19 cellular contexts compared by ENCODE assay signal in genomic region chr5:51433052-51433710, GRCh38. TPM values are rescaled to one million over a fixed set of nuclear protein-coding genes. Genes with fewer than 3 reads are reported as not detected.
DNase-seq lines count a peak whose midpoint lies in the region; ATAC-seq and TF ChIP-seq lines count a peak whose summit lies in the region.
"Had no signal": no experiment of that assay in that cellular context is flagged by ENCODE, and none has a peak within 500 bp of the region (broad histone marks: within the 10 kb centered on the region; RNA-seq: fewer than 3 reads in every experiment).

No MANE protein-coding gene starts in this region.

- H3K27ac ChIP-seq in A673 (ENCODE audit: low read depth, low read length, poor library complexity, severe bottlenecking): no peak overlapping the region
- peak overlapping the region; percentile 29 for H3K27ac ChIP-seq in foreskin keratinocyte
- no peak overlapping the region for H3K27ac ChIP-seq in left ventricle myocardium inferior (replicated peaks)
- H3K27ac ChIP-seq: HL-60 had no signal

- BruUV-seq in A673 (replicated peaks; lab: Mats Ljungman, UMichigan): no TSS peak

- POLR2A ChIA-PET in A673 (lab: Charles Lee; ENCODE audit: low non-redundant PET): no interaction called here

- intact Hi-C loops in A673 (cut with micrococcal nuclease; ENCODE audit: unreplicated experiment): no loop called here
- intact Hi-C loops in left ventricle myocardium inferior (cut with micrococcal nuclease): no loop called here

- ATAC-seq in foreskin keratinocyte (peak; percentile 92), HG03175 (IDR thresholded peaks at IDR 0.05; ENCODE audit: unreplicated experiment) (no peak)
- ATAC-seq: HepG2, Right ventricle myocardium inferior had no signal

- H3K9me3 ChIP-seq in A673 (ENCODE audit: low read depth, low read length, poor library complexity, severe bottlenecking) (no peaks in the 10 kb centered on the region), left ventricle myocardium inferior (replicated peaks) (peaks cover 2% of the 10 kb centered on the region)

- H3K27me3 ChIP-seq in A673 (replicated peaks; ENCODE audit: insufficient read depth, low read depth, low read length, poor library complexity) (no peaks in the 10 kb centered on the region), foreskin keratinocyte (no peaks in the 10 kb centered on the region), left ventricle myocardium inferior (ENCODE audit: low read depth) (no peaks in the 10 kb centered on the region)

- DNase-seq in A673 (ENCODE audit: low spot score) (peak; percentile 15), HT-29 (ENCODE audit: low spot score) (peak; percentile 93), SK-MEL-5 (ENCODE audit: low read depth, low spot score) (peak; percentile 71), foreskin keratinocyte (peak; percentile 69 to 86), midbrain (lab: John Stamatoyannopoulos, UW) (no peak), left ventricle myocardium inferior (no peak), NCI-H2107 (lab: John Stamatoyannopoulos, UW) (no peak)
- DNase-seq: C1 segment of cervical spinal cord, DMS79, GDM1, HCEC 1CT, NCI-H1930, NCI-H524 treated with DMSO at 0.1 percent for 48 hours had no signal

- H3K4me1 ChIP-seq in A673 (ENCODE audit: insufficient read depth, low read length, poor library complexity, severe bottlenecking) (no peaks in the 10 kb centered on the region), foreskin keratinocyte (peaks cover 19% of the 10 kb centered on the region), left ventricle myocardium inferior (no peaks in the 10 kb centered on the region)

- H3K36me3 ChIP-seq in A673 (ENCODE audit: insufficient read depth, low read length, poor library complexity, severe bottlenecking) (no peaks in the 10 kb centered on the region), left ventricle myocardium inferior (no peaks in the 10 kb centered on the region)

- in situ Hi-C loops in SK-MEL-5 (cut with HindIII; ENCODE audit: low pct_unique_long_range_greater_than_20kb, low sequenced_read_pairs): no loop called here

- no peak overlapping the region for H3K4me3 ChIP-seq in A673 (ENCODE audit: low read depth, low read length, poor library complexity, severe bottlenecking)
- no peak overlapping the region for H3K4me3 ChIP-seq in left ventricle myocardium inferior

- CTCF ChIA-PET in A673 (lab: Charles Lee): no interaction called here

- TF ChIP-seq CTCF in A673 (conservative IDR thresholded peaks at IDR 0.05; ENCODE audit: low read depth, low read length): no peak
- no peak for TF ChIP-seq CTCF in foreskin keratinocyte (conservative IDR thresholded peaks at IDR 0.05)
- TF ChIP-seq CTCF in left ventricle myocardium inferior (IDR thresholded peaks at IDR 0.05; ENCODE audit: borderline replicate concordance): no peak

RNA-seq across cellular contexts. Expression of gene ISL1, which starts 49.9 kb away (rescaled TPM):
- total RNA-seq in A673 (2021) (11.1 and 11.8 TPM in 2 replicates), foreskin keratinocyte (5.5 and 8.6 TPM in 2 replicates), left ventricle myocardium inferior (not detected)
- 13.2 and 15.3 TPM in 2 replicates for total RNA-seq in HT-29 (2014; rRNA removed; shearing (Covaris generic))
- total RNA-seq in SK-MEL-5 (2014; rRNA removed; shearing (Covaris generic)): 2.7 and 3.7 TPM in 2 replicates
- polyA plus RNA-seq in SK-MEL-5 (2015; cell fraction: cytosol; rRNA removed): 2.0 and 5.5 TPM in 2 replicates
- polyA plus RNA-seq in SK-MEL-5 (2015; cell fraction: nucleus; rRNA removed): 2.6 and 6.5 TPM in 2 replicates
- polyA plus RNA-seq in foreskin keratinocyte: 2.6 and 4.7 TPM in 2 replicates
- total RNA-seq: A172, HepG2, OCI-LY7, Right ventricle myocardium inferior had no signal
- polyA plus RNA-seq: HepG2 had no signal

Comparison
In these comparisons a context has a peak if more than half of its experiments do, and no peak if none do; other contexts are left out.
1. DNase-seq: peak in A673 (single experiment), HT-29 (single experiment), SK-MEL-5 (single experiment) and foreskin keratinocyte (2 of 2); none in midbrain (single experiment), left ventricle myocardium inferior (single experiment) and NCI-H2107 (single experiment).